Comparison of ENCODE assay signal across 8 cellular contexts in genomic region chr16:31868701-31869167, GRCh38. TPM values are rescaled to one million over a fixed set of nuclear protein-coding genes. Genes with fewer than 3 reads are reported as not detected.
DNase-seq lines count a peak whose midpoint lies in the region; ATAC-seq lines count a peak whose summit lies in the region.

No MANE protein-coding gene starts in this region.

- no peaks in the 10 kb centered on the region for H3K27me3 Mint-ChIP-seq in activated CD8-positive, alpha-beta T cell treated with anti-CD3 and anti-CD28 coated beads, Interleukin-2, amount 10 ng/mL, durations not matched to agents 7 days and 5 days (ENCODE audit: low read depth)
- H3K27me3 Mint-ChIP-seq in effector memory CD8-positive, alpha-beta T cell: no peaks in the 10 kb centered on the region

- H3K27ac Mint-ChIP-seq in activated CD8-positive, alpha-beta T cell treated with anti-CD3 and anti-CD28 coated beads, Interleukin-2, amount 10 ng/mL, durations not matched to agents 7 days and 5 days: peak overlapping the region; percentile 82
- peak overlapping the region; percentile 49 to 79 for H3K27ac Mint-ChIP-seq in effector memory CD8-positive, alpha-beta T cell

- peak; percentile 55 for DNase-seq in NK-92 treated with Interleukin-12 subunit alpha and Interleukin-12 subunit beta, amount 100 ng/mL, for 24 hours (lab: John Stamatoyannopoulos, UW)
- no peak for DNase-seq in NK-92 (lab: John Stamatoyannopoulos, UW; ENCODE audit: unreplicated experiment)
- peak; percentile 77 for DNase-seq in NCI-H82 (lab: John Stamatoyannopoulos, UW)
- DNase-seq in activated CD8-positive, alpha-beta T cell treated with anti-CD3 and anti-CD28 coated beads, Interleukin-2, amount 10 ng/mL, durations not matched to agents 7 days and 5 days: peak; percentile 89
- DNase-seq in effector memory CD8-positive, alpha-beta T cell: peak; percentile 79 to 84 (median 83)
- DNase-seq in midbrain (lab: John Stamatoyannopoulos, UW): peak; percentile 78
- DNase-seq in stimulated activated CD8-positive, alpha-beta memory T cell treated with anti-CD3 and anti-CD28 coated beads, Interleukin-2, amount 100 ng/mL, for 48 hours (ENCODE audit: low read depth in 2 of 2): peak; percentile 57 to 66

- POLR2A ChIA-PET in activated CD8-positive, alpha-beta T cell treated with anti-CD3 and anti-CD28 coated beads, Interleukin-2, amount 10 ng/mL, durations not matched to agents 7 days and 5 days (lab: Charles Lee): interaction anchor here (0.6 to 2.4 kb wide), 8 partner anchors 9 to 409 kb away, joined by 3 to 13 read pairs (median 4); a partner anchor contains a TSS

- ATAC-seq in HG03439 (IDR thresholded peaks at IDR 0.05; ENCODE audit: unreplicated experiment): peak; percentile 51
- ATAC-seq in activated CD8-positive, alpha-beta T cell treated with anti-CD3 and anti-CD28 coated beads, Interleukin-2, amount 10 ng/mL, durations not matched to agents 7 days and 5 days: peak; percentile 40
- peak; percentile 39 for ATAC-seq in effector memory CD8-positive, alpha-beta T cell (replicated peaks)

- CTCF ChIA-PET in activated CD8-positive, alpha-beta T cell treated with anti-CD3 and anti-CD28 coated beads, Interleukin-2, amount 10 ng/mL, durations not matched to agents 7 days and 5 days (lab: Charles Lee): interaction anchor here (0.7 to 6.0 kb wide), 30 partner anchors 8 to 933 kb away, joined by 3 to 76 read pairs (median 5); partner anchors contain the start of genes ARMC5, HSD3B7, ITGAM and PYCARD

- H3K36me3 Mint-ChIP-seq in activated CD8-positive, alpha-beta T cell treated with anti-CD3 and anti-CD28 coated beads, Interleukin-2, amount 10 ng/mL, durations not matched to agents 7 days and 5 days (ENCODE audit: low read depth): peaks cover 13% of the 10 kb centered on the region
- peaks cover 17% of the 10 kb centered on the region for H3K36me3 Mint-ChIP-seq in effector memory CD8-positive, alpha-beta T cell (ENCODE audit: insufficient read depth)

- H3K9me3 Mint-ChIP-seq in activated CD8-positive, alpha-beta T cell treated with anti-CD3 and anti-CD28 coated beads, Interleukin-2, amount 10 ng/mL, durations not matched to agents 7 days and 5 days (ENCODE audit: insufficient read depth): peaks cover 4% of the 10 kb centered on the region
- H3K9me3 Mint-ChIP-seq in effector memory CD8-positive, alpha-beta T cell: no peaks in the 10 kb centered on the region

- H3K4me1 Mint-ChIP-seq in activated CD8-positive, alpha-beta T cell treated with anti-CD3 and anti-CD28 coated beads, Interleukin-2, amount 10 ng/mL, durations not matched to agents 7 days and 5 days (ENCODE audit: low read depth): peaks cover 65% of the 10 kb centered on the region
- H3K4me1 Mint-ChIP-seq in effector memory CD8-positive, alpha-beta T cell (ENCODE audit: low read depth in 2 of 2): peaks cover 29 to 31% of the 10 kb centered on the region in 2 donors

- peak overlapping the region; percentile 64 for H3K4me3 Mint-ChIP-seq in activated CD8-positive, alpha-beta T cell treated with anti-CD3 and anti-CD28 coated beads, Interleukin-2, amount 10 ng/mL, durations not matched to agents 7 days and 5 days
- H3K4me3 Mint-ChIP-seq in effector memory CD8-positive, alpha-beta T cell: peak overlapping the region; percentile 59 to 74

RNA-seq across cellular contexts. Expression of gene ZNF267, which starts 4.9 kb away (rescaled TPM):
- 10 to 100 TPM; 43.9 to 49.8 TPM for total RNA-seq in activated CD8-positive, alpha-beta T cell treated with anti-CD3 and anti-CD28 coated beads, Interleukin-2, amount 10 ng/mL, durations not matched to agents 7 days and 5 days
